ENCODE assay signal across 18 cellular contexts in the genomic region with DNA sequence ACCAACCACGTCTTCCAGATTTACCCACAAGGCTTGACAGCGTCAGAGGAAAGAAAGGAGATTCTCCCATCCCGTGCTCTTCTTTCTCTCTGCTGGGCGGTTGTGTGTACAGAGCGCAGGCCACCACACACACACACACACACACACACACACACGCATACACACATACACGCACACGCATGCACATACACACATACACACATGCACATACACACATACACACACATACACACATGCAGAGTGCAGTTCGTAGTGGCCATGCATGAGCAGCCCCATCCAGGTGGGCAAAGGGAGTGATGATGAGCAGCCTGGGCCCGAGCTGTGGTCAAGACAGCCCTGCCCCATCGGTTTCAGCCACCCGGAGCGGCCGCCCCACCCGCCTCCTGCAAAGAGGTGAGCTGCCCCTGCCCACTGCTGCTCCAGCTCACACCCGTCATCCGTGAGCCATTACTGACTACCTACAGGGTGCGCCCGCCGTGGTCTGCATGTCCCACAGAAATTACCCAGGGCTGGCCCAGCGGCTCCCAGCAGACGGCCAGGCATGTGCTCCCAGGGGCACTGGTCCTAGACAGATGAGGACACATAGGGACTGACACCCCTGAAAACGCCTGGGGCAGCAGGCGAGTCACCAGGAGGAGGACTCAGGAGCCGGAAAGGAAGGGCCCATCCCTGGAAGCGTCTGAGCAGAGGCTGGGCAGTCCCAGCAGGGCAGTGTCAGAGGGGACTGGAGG.
A peak's percentile ranks its signal among the peaks of the same experiment; 100 is the strongest.
DNase-seq lines count a peak whose midpoint lies in the region; ATAC-seq and FAIRE-seq lines count a peak whose summit lies in the region.
"Had no signal": no experiment of that assay in that cellular context is flagged by ENCODE, and none has a peak within 500 bp of the region (broad histone marks: within the 10 kb centered on the region; RNA-seq: fewer than 3 reads in every experiment).

No MANE protein-coding gene starts in this region.

- no peak overlapping the region for H3K27ac Mint-ChIP-seq in activated T-helper 1 cell treated with anti-CD3 and anti-CD28 coated beads, Interleukin-12 subunit alpha, Interleukin-12 subunit beta, Interleukin-2, Interleukin-4 antibody, amounts not matched to agents 30 ng/mL and 10 ng/mL and 1 ng/mL, durations not matched to agents 14 hours and 24 hours and 36 hours
- H3K27ac Mint-ChIP-seq: stimulated activated naive CD8-positive, alpha-beta T cell treated with anti-CD3 and anti-CD28 coated beads, Interleukin-15, Interleukin-2, amounts not matched to agents 100 ng/mL and 50 ng/mL, for 24 hours; WTC11 had no signal

- H2AFZ ChIP-seq in neuronal stem cell (ENCODE audit: low read length): no peak overlapping the region

- no peak overlapping the region for H4K8ac ChIP-seq in neuronal stem cell (ENCODE audit: low read depth, low read length)

- FAIRE-seq in RCC 7860 (lab: Jason Lieb, UNC): no peak
- FAIRE-seq: pancreas had no signal

- H3K4me3 ChIP-seq in BLaER1 treated with 17β-estradiol and CSF1 and Interleukin-3, amounts not matched to agents 10 nM and 100 nM: no peak overlapping the region
- H3K4me3 ChIP-seq in esophagus (ENCODE audit: low read depth in 1 of 2, low read length in 2 of 2): no peak overlapping the region
- H3K4me3 ChIP-seq in neuronal stem cell (ENCODE audit: low read length in 2 of 2): no peak overlapping the region
- H3K4me3 ChIP-seq: body of pancreas, pancreas, skin epidermis had no signal

- H3K14ac ChIP-seq in neuronal stem cell (ENCODE audit: low read length): no peak overlapping the region

- no peaks in the 10 kb centered on the region for H3K36me3 Mint-ChIP-seq in activated T-helper 1 cell treated with anti-CD3 and anti-CD28 coated beads, Interleukin-12 subunit alpha, Interleukin-12 subunit beta, Interleukin-2, Interleukin-4 antibody, amounts not matched to agents 30 ng/mL and 10 ng/mL and 1 ng/mL, durations not matched to agents 14 hours and 24 hours and 36 hours (ENCODE audit: low read depth)
- H3K36me3 Mint-ChIP-seq: WTC11 had no signal

- intact Hi-C loops in left colon (cut with DNase I, micrococcal nuclease): no loop called here
- intact Hi-C loops in activated T-helper 1 cell treated with anti-CD3 and anti-CD28 coated beads, Interleukin-12 subunit alpha, Interleukin-12 subunit beta, Interleukin-2, Interleukin-4 antibody, amounts not matched to agents 30 ng/mL and 10 ng/mL and 1 ng/mL, durations not matched to agents 14 hours and 24 hours and 36 hours (cut with micrococcal nuclease): no loop called here

- H3K27me3 ChIP-seq in BLaER1 treated with 17β-estradiol and CSF1 and Interleukin-3, amounts not matched to agents 10 nM and 100 nM: no peaks in the 10 kb centered on the region
- no peaks in the 10 kb centered on the region for H3K27me3 ChIP-seq in esophagus (ENCODE audit: control insufficient read depth in 1 of 2, insufficient read depth in 2 of 2, low read length in 2 of 2)
- no peaks in the 10 kb centered on the region for H3K27me3 ChIP-seq in neuronal stem cell (ENCODE audit: control insufficient read depth in 3 of 3, insufficient read depth in 3 of 3, low read depth in 1 of 3, low read length in 3 of 3)
- H3K27me3 ChIP-seq: body of pancreas, pancreas had no signal

- H2BK120ac ChIP-seq in neuronal stem cell (ENCODE audit: low read depth, low read length): no peak overlapping the region

- peak overlapping the region; percentile 45 for H2BK5ac ChIP-seq in neuronal stem cell (ENCODE audit: low read length)

- no peak overlapping the region for H3K4me3 Mint-ChIP-seq in activated T-helper 1 cell treated with anti-CD3 and anti-CD28 coated beads, Interleukin-12 subunit alpha, Interleukin-12 subunit beta, Interleukin-2, Interleukin-4 antibody, amounts not matched to agents 30 ng/mL and 10 ng/mL and 1 ng/mL, durations not matched to agents 14 hours and 24 hours and 36 hours
- H3K4me3 Mint-ChIP-seq: stimulated activated naive CD8-positive, alpha-beta T cell treated with anti-CD3 and anti-CD28 coated beads, Interleukin-15, Interleukin-2, amounts not matched to agents 100 ng/mL and 50 ng/mL, for 24 hours; WTC11 had no signal

- 78 to 79% methylated on average over 26 of the region's 26 CpGs for WGBS in esophagus, 2 donors
- WGBS in neuronal stem cell (ENCODE audit: extremely low coverage in 2 of 2, insufficient read length in 2 of 2, insufficient replicate concordance in 1 of 2), 2 donors: no CpG with 5 or more reads among the region's 26 CpGs

- H3K9ac ChIP-seq in BLaER1 treated with 17β-estradiol and CSF1 and Interleukin-3, amounts not matched to agents 10 nM and 100 nM: peak overlapping the region in 1 of 11 experiments; percentile 8; a peak in 1 of 22 replicates
- peak overlapping the region; percentile 38 for H3K9ac ChIP-seq in neuronal stem cell (ENCODE audit: low read depth, low read length, poor library complexity)

- H4K91ac ChIP-seq in neuronal stem cell (ENCODE audit: low read depth, low read length, poor library complexity): no peak overlapping the region

- peak overlapping the region; percentile 50 for H2BK15ac ChIP-seq in neuronal stem cell (ENCODE audit: low read length)

- peak overlapping the region; percentile 4 for H3K23ac ChIP-seq in neuronal stem cell (ENCODE audit: low read depth, low read length, poor library complexity)

- H3K9me3 Mint-ChIP-seq in activated T-helper 1 cell treated with anti-CD3 and anti-CD28 coated beads, Interleukin-12 subunit alpha, Interleukin-12 subunit beta, Interleukin-2, Interleukin-4 antibody, amounts not matched to agents 30 ng/mL and 10 ng/mL and 1 ng/mL, durations not matched to agents 14 hours and 24 hours and 36 hours: no peaks in the 10 kb centered on the region
- H3K9me3 Mint-ChIP-seq: stimulated activated naive CD8-positive, alpha-beta T cell treated with anti-CD3 and anti-CD28 coated beads, Interleukin-15, Interleukin-2, amounts not matched to agents 100 ng/mL and 50 ng/mL, for 24 hours; WTC11 had no signal

- H3K4me2 ChIP-seq in BLaER1 treated with 17β-estradiol and CSF1 and Interleukin-3, amounts not matched to agents 10 nM and 100 nM: peak overlapping the region in 10 of 11 experiments; percentile 42 to 83 (median 71); a peak in 19 of 22 replicates
- no peak overlapping the region for H3K4me2 ChIP-seq in neuronal stem cell (ENCODE audit: insufficient read depth, low read length, poor library complexity, severe bottlenecking)

- no peaks in the 10 kb centered on the region for H3K36me3 ChIP-seq in BLaER1 treated with 17β-estradiol and CSF1 and Interleukin-3, amounts not matched to agents 10 nM and 100 nM
- H3K36me3 ChIP-seq in esophagus (ENCODE audit: control insufficient read depth in 2 of 2, insufficient read depth in 2 of 2, low read length in 1 of 2) (no peaks in the 10 kb centered on the region), neuronal stem cell (replicated peaks in 1 of 2; ENCODE audit: control insufficient read depth in 2 of 2, insufficient read depth in 2 of 2, low read length in 2 of 2) (no peaks in the 10 kb centered on the region)
- H3K36me3 ChIP-seq: pancreas had no signal

- H3K9me3 ChIP-seq in BLaER1 treated with 17β-estradiol and CSF1 and Interleukin-3, amounts not matched to agents 10 nM and 100 nM (replicated peaks in 1 of 11): no peaks in the 10 kb centered on the region
- no peaks in the 10 kb centered on the region for H3K9me3 ChIP-seq in esophagus (ENCODE audit: control insufficient read depth in 2 of 2, insufficient read depth in 1 of 2, low read depth in 1 of 2, low read length in 1 of 2)
- no peaks in the 10 kb centered on the region for H3K9me3 ChIP-seq in neuronal stem cell (replicated peaks in 1 of 2; ENCODE audit: control insufficient read depth in 2 of 2, insufficient read depth in 1 of 2, low read depth in 1 of 2, low read length in 2 of 2)
- H3K9me3 ChIP-seq: body of pancreas, pancreas had no signal

- peaks cover 12% of the 10 kb centered on the region for H3K4me1 Mint-ChIP-seq in activated T-helper 1 cell treated with anti-CD3 and anti-CD28 coated beads, Interleukin-12 subunit alpha, Interleukin-12 subunit beta, Interleukin-2, Interleukin-4 antibody, amounts not matched to agents 30 ng/mL and 10 ng/mL and 1 ng/mL, durations not matched to agents 14 hours and 24 hours and 36 hours (ENCODE audit: low read depth)

- no peaks in the 10 kb centered on the region; a peak in 1 of 22 replicates for H4K20me1 ChIP-seq in BLaER1 treated with 17β-estradiol and CSF1 and Interleukin-3, amounts not matched to agents 10 nM and 100 nM

- no peak overlapping the region for H3K4ac ChIP-seq in neuronal stem cell (ENCODE audit: low read length)

- H2AK5ac ChIP-seq in neuronal stem cell (ENCODE audit: low read depth, low read length): peak overlapping the region; percentile 88

- H3K27ac ChIP-seq in BLaER1 treated with 17β-estradiol and CSF1 and Interleukin-3, amounts not matched to agents 10 nM and 100 nM: no peak overlapping the region; a peak in 1 of 22 replicates
- peak overlapping the region; percentile 12 to 70 for H3K27ac ChIP-seq in esophagus (ENCODE audit: low read depth in 2 of 2, low read length in 1 of 2)
- no peak overlapping the region for H3K27ac ChIP-seq in neuronal stem cell (replicated peaks; ENCODE audit: low read length)
- H3K27ac ChIP-seq: body of pancreas, pancreas had no signal

- H3K27me3 Mint-ChIP-seq in activated T-helper 1 cell treated with anti-CD3 and anti-CD28 coated beads, Interleukin-12 subunit alpha, Interleukin-12 subunit beta, Interleukin-2, Interleukin-4 antibody, amounts not matched to agents 30 ng/mL and 10 ng/mL and 1 ng/mL, durations not matched to agents 14 hours and 24 hours and 36 hours (ENCODE audit: insufficient read depth): peaks cover 24% of the 10 kb centered on the region

- DNase-seq in RCC 7860 (ENCODE audit: low spot score) (peak; percentile 64), neuronal stem cell (ENCODE audit: low spot score) (no peak), NCI-H69 (lab: John Stamatoyannopoulos, UW) (no peak), NCI-H2196 treated with DMSO at 0.1 percent for 48 hours (lab: John Stamatoyannopoulos, UW; ENCODE audit: unreplicated experiment) (no peak), left colon (no peak)
- DNase-seq in activated T-helper 1 cell treated with anti-CD3 and anti-CD28 coated beads, Interleukin-12 subunit alpha, Interleukin-12 subunit beta, Interleukin-2, Interleukin-4 antibody, amounts not matched to agents 30 ng/mL and 10 ng/mL and 1 ng/mL, durations not matched to agents 14 hours and 24 hours and 36 hours (ENCODE audit: low spot score): no peak
- DNase-seq: activated gamma-delta T cell, body of pancreas, C1 segment of cervical spinal cord, midbrain, NCI-H1048, NCI-H2171, pancreas had no signal

- no peaks in the 10 kb centered on the region for H3K79me1 ChIP-seq in neuronal stem cell (ENCODE audit: low read depth, low read length)

- H3K18ac ChIP-seq in neuronal stem cell (ENCODE audit: low read length): peak overlapping the region; percentile 80

- peaks cover 10 to 30% (median 23%) of the 10 kb centered on the region in 10 experiments for H3K4me1 ChIP-seq in BLaER1 treated with 17β-estradiol and CSF1 and Interleukin-3, amounts not matched to agents 10 nM and 100 nM
- H3K4me1 ChIP-seq in esophagus (ENCODE audit: control insufficient read depth in 2 of 2, insufficient read depth in 2 of 2, low read length in 1 of 2) (peaks cover 10 to 26% of the 10 kb centered on the region in 2 donors), neuronal stem cell (ENCODE audit: control insufficient read depth in 2 of 2, insufficient read depth in 1 of 2, low read depth in 1 of 2, low read length in 2 of 2) (peaks cover 9 to 17% of the 10 kb centered on the region in 2 donors)
- H3K4me1 ChIP-seq: body of pancreas, pancreas had no signal

- no peak for ATAC-seq in left colon
- ATAC-seq: body of pancreas, WTC11 had no signal

- H2BK12ac ChIP-seq in neuronal stem cell (ENCODE audit: low read length): peak overlapping the region; percentile 95

Comparison
In these comparisons a context has a peak if more than half of its experiments do, and no peak if none do; other contexts are left out.
1. H3K27ac ChIP-seq: peak in esophagus (2 of 2); none in BLaER1 treated with 17β-estradiol and CSF1 and Interleukin-3, amounts not matched to agents 10 nM and 100 nM (0 of 11) and neuronal stem cell (single experiment).